Comparison of ENCODE assay signal across 11 cellular contexts in genomic region chr6:45500924-45501816, GRCh38.
DNase-seq lines count a peak whose midpoint lies in the region; ATAC-seq and TF ChIP-seq lines count a peak whose summit lies in the region.
"Had no signal": no experiment of that assay in that cellular context is flagged by ENCODE, and none has a peak within 500 bp of the region (broad histone marks: within the 10 kb centered on the region; RNA-seq: fewer than 3 reads in every experiment).

No MANE protein-coding gene starts in this region.

- peaks cover 17% of the 10 kb centered on the region for H3K79me1 ChIP-seq in mesenchymal stem cell (replicated peaks; ENCODE audit: low read length, poor library complexity, severe bottlenecking)

- TF ChIP-seq CTCF in GM12872 (IDR thresholded peaks at IDR 0.05; ENCODE audit: insufficient read depth, low read depth, low read length) (peak; percentile 84), astrocyte of the spinal cord (IDR thresholded peaks at IDR 0.05; ENCODE audit: low read depth, low read length) (peak; percentile 53), upper lobe of right lung (IDR thresholded peaks at IDR 0.05) (no peak), tibial artery (IDR thresholded peaks at IDR 0.05) (no peak)

- peak overlapping the region in 1 of 2 experiments; percentile 8 for H2BK12ac ChIP-seq in mesenchymal stem cell (ENCODE audit: low read length in 2 of 2)

- H3K9me3 Mint-ChIP-seq in activated naive CD4-positive, alpha-beta T cell treated with anti-CD3 and anti-CD28 coated beads, Interleukin-2, amount 50 U/mL, for 72 hours = no peaks in the 10 kb centered on the region
- H3K9me3 Mint-ChIP-seq: natural killer cell treated with Interleukin-12 subunit alpha and Interleukin-12 subunit beta and Interleukin-15 and Interleukin-18, amount 100 ng/mL, for 72 hours had no signal

- peak overlapping the region in 1 of 2 experiments; percentile 6 for H3K18ac ChIP-seq in mesenchymal stem cell (ENCODE audit: low read depth in 1 of 2, low read length in 2 of 2)

- H3K14ac ChIP-seq in mesenchymal stem cell (ENCODE audit: low read length in 2 of 2) = no peak overlapping the region

- H3K4me1 ChIP-seq in mesenchymal stem cell (ENCODE audit: control insufficient read depth, insufficient read depth, low read depth, low read length) (peaks cover 6% of the 10 kb centered on the region), upper lobe of right lung (peaks cover 16% of the 10 kb centered on the region), tibial artery (no peaks in the 10 kb centered on the region)

- H4K8ac ChIP-seq in mesenchymal stem cell (ENCODE audit: low read length) = peak overlapping the region; percentile 9

- H2BK120ac ChIP-seq in mesenchymal stem cell (ENCODE audit: low read depth, low read length) = no peak overlapping the region

- H2AFZ ChIP-seq in mesenchymal stem cell (ENCODE audit: low read depth, low read length) = no peak overlapping the region

- TF ChIP-seq RAD21 in Ishikawa (IDR thresholded peaks at IDR 0.05; ENCODE audit: low read depth) = peak; percentile 16; the same call in 1 of the 2 replicates

- H2BK15ac ChIP-seq in mesenchymal stem cell (ENCODE audit: low read depth, poor library complexity, severe bottlenecking) = no peak overlapping the region

- H2BK5ac ChIP-seq in mesenchymal stem cell (ENCODE audit: low read depth, low read length, poor library complexity, severe bottlenecking) = no peak overlapping the region

- WGBS in mesenchymal stem cell = 48% methylated on average over 5 of the region's 6 CpGs

- H3K23ac ChIP-seq in mesenchymal stem cell (ENCODE audit: low read length in 2 of 2) = no peak overlapping the region

- no peak overlapping the region for H2AK5ac ChIP-seq in mesenchymal stem cell (ENCODE audit: low read length, severe bottlenecking)

- H3K9ac ChIP-seq in mesenchymal stem cell (ENCODE audit: low read length) = no peak overlapping the region

- ATAC-seq in activated naive CD4-positive, alpha-beta T cell treated with anti-CD3 and anti-CD28 coated beads, Interleukin-2, amount 50 U/mL, for 72 hours = no peak
- ATAC-seq in upper lobe of right lung (no peak), sciatic nerve (no peak)

- intact Hi-C loops in upper lobe of right lung (cut with DNase I) = no loop called here
- intact Hi-C loops in tibial artery (cut with DNase I; ENCODE audit: low total_unique reads) = no loop called here
- intact Hi-C loops in sciatic nerve (cut with DNase I) = no loop called here

- peaks cover 16 to 48% of the 10 kb centered on the region in 2 donors for H3K36me3 Mint-ChIP-seq in activated naive CD4-positive, alpha-beta T cell treated with anti-CD3 and anti-CD28 coated beads, Interleukin-2, amount 50 U/mL, for 72 hours

- H3K4me3 ChIP-seq in astrocyte of the spinal cord (ENCODE audit: low read depth, low read length) (no peak overlapping the region), mesenchymal stem cell (ENCODE audit: insufficient read depth in 1 of 2, low read depth in 1 of 2, low read length in 2 of 2) (no peak overlapping the region), upper lobe of right lung (no peak overlapping the region), tibial artery (no peak overlapping the region)

- in situ Hi-C loops in astrocyte of the spinal cord (cut with HindIII; ENCODE audit: low sequenced_read_pairs) = no loop called here

- H3K27ac Mint-ChIP-seq in activated naive CD4-positive, alpha-beta T cell treated with anti-CD3 and anti-CD28 coated beads, Interleukin-2, amount 50 U/mL, for 72 hours = no peak overlapping the region
- H3K27ac Mint-ChIP-seq: natural killer cell treated with Interleukin-12 subunit alpha and Interleukin-12 subunit beta and Interleukin-15 and Interleukin-18, amount 100 ng/mL, for 72 hours had no signal

- DNase-seq in astrocyte of the spinal cord (ENCODE audit: low read depth, low spot score) = no peak
- DNase-seq in mesenchymal stem cell = no peak
- DNase-seq in activated naive CD4-positive, alpha-beta T cell treated with anti-CD3 and anti-CD28 coated beads, Interleukin-2, amount 50 U/mL, for 72 hours (ENCODE audit: low spot score in 2 of 2) = no peak
- no peak for DNase-seq in upper lobe of right lung
- no peak for DNase-seq in tibial artery
- no peak for DNase-seq in sciatic nerve (ENCODE audit: low spot score)
- DNase-seq: activated CD4-positive, alpha-beta T cell treated with anti-CD3 and anti-CD28 coated beads, Interleukin-2, amount 50 U/mL, for 1 hour; activated naive CD4-positive, alpha-beta T cell treated with anti-CD3 and anti-CD28 coated beads, Interleukin-2, amount 50 U/mL, for 16 hours had no signal

- no peak overlapping the region for H3K4me2 ChIP-seq in mesenchymal stem cell (ENCODE audit: low read length, poor library complexity, severe bottlenecking)

- H3K9me3 ChIP-seq in mesenchymal stem cell (ENCODE audit: control insufficient read depth, low read length) (no peaks in the 10 kb centered on the region), upper lobe of right lung (no peaks in the 10 kb centered on the region), tibial artery (no peaks in the 10 kb centered on the region)

- H4K91ac ChIP-seq in mesenchymal stem cell (ENCODE audit: low read length) = no peak overlapping the region

- H3K4ac ChIP-seq in mesenchymal stem cell (ENCODE audit: low read depth in 1 of 2, low read length in 2 of 2) = peak overlapping the region in 1 of 2 experiments; percentile 11

- no peaks in the 10 kb centered on the region for H3K27me3 ChIP-seq in mesenchymal stem cell (ENCODE audit: control insufficient read depth in 1 of 2, insufficient read depth in 1 of 2, low read length in 2 of 2)
- H3K27me3 ChIP-seq in upper lobe of right lung = no peaks in the 10 kb centered on the region
- H3K27me3 ChIP-seq in tibial artery = no peaks in the 10 kb centered on the region

- TF ChIP-seq EP300 in Ishikawa (IDR thresholded peaks at IDR 0.05; ENCODE audit: borderline replicate concordance) = no peak

- no peak overlapping the region for H3K27ac ChIP-seq in mesenchymal stem cell (ENCODE audit: low read length, poor library complexity, severe bottlenecking)
- no peak overlapping the region for H3K27ac ChIP-seq in upper lobe of right lung
- H3K27ac ChIP-seq in tibial artery = no peak overlapping the region

- peaks cover 10 to 16% of the 10 kb centered on the region in 2 experiments for H3K36me3 ChIP-seq in mesenchymal stem cell (ENCODE audit: control insufficient read depth in 1 of 2, insufficient read depth in 2 of 2, low read depth in 1 of 2, low read length in 2 of 2)
- H3K36me3 ChIP-seq in upper lobe of right lung = no peaks in the 10 kb centered on the region
- no peaks in the 10 kb centered on the region for H3K36me3 ChIP-seq in tibial artery

TF ChIP-seq in Ishikawa, 13 proteins besides CTCF, POLR2A, EP300 and RAD21:
- TF ChIP-seq NFIC (IDR thresholded peaks at IDR 0.05) = no peak
- no peak for TF ChIP-seq MAX (IDR thresholded peaks at IDR 0.05)
- no peak for TF ChIP-seq CREB1 (IDR thresholded peaks at IDR 0.05; ENCODE audit: low read depth)
- TF ChIP-seq CEBPB (IDR thresholded peaks at IDR 0.05) = no peak
- TF ChIP-seq YY1 (IDR thresholded peaks at IDR 0.05; ENCODE audit: low read depth) = no peak
- no peak for TF ChIP-seq USF1 (IDR thresholded peaks at IDR 0.05)
- no peak for TF ChIP-seq REST (IDR thresholded peaks at IDR 0.05; ENCODE audit: low read depth)

Comparison
In these comparisons a context has a peak if more than half of its experiments do, and no peak if none do; other contexts are left out.
1. CTCF ChIP-seq: peak in GM12872 (single experiment) and astrocyte of the spinal cord (single experiment); none in upper lobe of right lung (single experiment) and tibial artery (0 of 2).